In the genomic region with DNA sequence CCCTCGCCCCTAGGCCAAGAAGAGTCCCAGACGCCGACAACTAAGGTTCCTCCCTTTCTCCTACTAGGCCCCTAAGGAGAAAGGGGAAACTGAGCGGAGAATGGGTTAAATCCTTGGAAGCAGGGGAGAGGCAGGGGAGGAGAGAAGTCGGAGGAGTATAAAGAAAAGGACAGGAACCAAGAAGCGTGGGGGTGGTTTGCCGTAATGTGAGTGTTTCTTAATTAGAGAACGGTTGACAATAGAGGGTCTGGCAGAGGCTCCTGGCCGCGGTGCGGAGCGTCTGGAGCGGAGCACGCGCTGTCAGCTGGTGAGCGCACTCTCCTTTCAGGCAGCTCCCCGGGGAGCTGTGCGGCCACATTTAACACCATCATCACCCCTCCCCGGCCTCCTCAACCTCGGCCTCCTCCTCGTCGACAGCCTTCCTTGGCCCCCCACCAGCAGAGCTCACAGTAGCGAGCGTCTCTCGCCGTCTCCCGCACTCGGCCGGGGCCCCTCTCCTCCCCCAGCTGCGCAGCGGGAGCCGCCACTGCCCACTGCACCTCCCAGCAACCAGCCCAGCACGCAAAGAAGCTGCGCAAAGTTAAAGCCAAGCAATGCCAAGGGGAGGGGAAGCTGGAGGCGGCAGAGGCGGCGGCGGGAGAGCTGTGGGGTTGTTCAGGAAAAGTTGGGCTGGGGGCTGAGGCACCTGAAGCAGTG, we compare ENCODE assay signal across 19 cellular contexts. TPM values are rescaled to one million over a fixed set of nuclear protein-coding genes. Genes with fewer than 3 reads are reported as not detected.
DNase-seq lines count a peak whose midpoint lies in the region; TF ChIP-seq lines count a peak whose summit lies in the region.
"Had no signal": no experiment of that assay in that cellular context is flagged by ENCODE, and none has a peak within 500 bp of the region (broad histone marks: within the 10 kb centered on the region; RNA-seq: fewer than 3 reads in every experiment).

No MANE protein-coding gene starts in this region.

- H2AFZ ChIP-seq in neuron (ENCODE audit: low read depth, low read length) = no peak overlapping the region

- DNase-seq in NT2/D1 (ENCODE audit: low read depth, low spot score) (no peak), iPS DF 6.9 (ENCODE audit: low read depth, low spot score) (no peak), esophagus muscularis mucosa (ENCODE audit: extremely low spot score) (no peak), NCI-H146 treated with DMSO at 0.1 percent for 48 hours (lab: John Stamatoyannopoulos, UW; ENCODE audit: unreplicated experiment) (no peak), dermis blood vessel endothelial cell (no peak), esophagus squamous epithelium (lab: John Stamatoyannopoulos, UW) (no peak)
- DNase-seq: activated CD8-positive, alpha-beta T cell treated with anti-CD3 and anti-CD28 coated beads for 36 hours; hypothalamus; midbrain; NCI-H1436; NCI-H446 treated with DMSO at 0.1 percent for 48 hours; PC-3 had no signal

- H3K4me1 ChIP-seq in ES-I3 (ENCODE audit: insufficient read depth, low read length) (peaks cover 16% of the 10 kb centered on the region), NT2/D1 (ENCODE audit: insufficient read depth, insufficient read length) (no peaks in the 10 kb centered on the region), iPS DF 6.9 (ENCODE audit: control insufficient read depth, insufficient read depth, low read length) (peaks cover 2% of the 10 kb centered on the region; the same call in 1 of the 2 replicates), neuron (ENCODE audit: insufficient read depth, low read length) (peaks cover 15% of the 10 kb centered on the region), esophagus muscularis mucosa (peaks cover 7 to 15% (median 10%) of the 10 kb centered on the region in 4 donors), esophagus squamous epithelium (peaks cover 4 to 21% (median 4%) of the 10 kb centered on the region in 3 donors)

- no peaks in the 10 kb centered on the region for H3K36me3 ChIP-seq in ES-I3 (ENCODE audit: insufficient read depth, low read length)
- H3K36me3 ChIP-seq in NT2/D1 (ENCODE audit: insufficient read depth, insufficient read length, low read length) = no peaks in the 10 kb centered on the region
- H3K36me3 ChIP-seq in iPS DF 6.9 (ENCODE audit: control insufficient read depth, insufficient read depth, low read length) = no peaks in the 10 kb centered on the region
- H3K36me3 ChIP-seq in neuron (ENCODE audit: insufficient read depth, low read length) = no peaks in the 10 kb centered on the region
- no peaks in the 10 kb centered on the region for H3K36me3 ChIP-seq in esophagus muscularis mucosa
- no peaks in the 10 kb centered on the region for H3K36me3 ChIP-seq in esophagus squamous epithelium

- H3K27me3 ChIP-seq in NT2/D1 (ENCODE audit: insufficient read depth, insufficient read length) = peaks cover 96% of the 10 kb centered on the region
- H3K27me3 ChIP-seq in iPS DF 6.9 (ENCODE audit: control insufficient read depth, insufficient read depth, low read length) = peaks cover 45% of the 10 kb centered on the region
- H3K27me3 ChIP-seq in neuron (ENCODE audit: insufficient read depth, low read length) = peaks cover 83% of the 10 kb centered on the region
- H3K27me3 ChIP-seq in esophagus muscularis mucosa = peaks cover under 1 to 92% (median 50%) of the 10 kb centered on the region in 4 donors
- peaks cover 8 to 85% (median 34%) of the 10 kb centered on the region in 4 donors for H3K27me3 ChIP-seq in esophagus squamous epithelium

- intact Hi-C loops in esophagus muscularis mucosa (cut with DNase I) = no loop called here
- intact Hi-C loops in esophagus squamous epithelium (cut with DNase I) = no loop called here

- TF ChIP-seq POLR2A in esophagus muscularis mucosa (IDR thresholded peaks at IDR 0.05; ENCODE audit: low read depth) = no peak
- TF ChIP-seq POLR2A in esophagus squamous epithelium (IDR thresholded peaks at IDR 0.05) = no peak

- H3K9ac ChIP-seq in ES-I3 (ENCODE audit: low read depth, low read length) (peak overlapping the region; percentile 60; the same call in 1 of the 2 replicates), NT2/D1 (ENCODE audit: insufficient read length, low read depth) (no peak overlapping the region)

- no CpG with 5 or more reads among the region's 38 CpGs for WGBS in iPS DF 6.9 (ENCODE audit: insufficient coverage, insufficient read length)
- 16% methylated on average over 22 of the region's 38 CpGs for WGBS in esophagus muscularis mucosa
- WGBS in esophagus squamous epithelium, 2 donors = 29 to 33% methylated on average over 18 to 32 of the region's 38 CpGs

- H3K27ac ChIP-seq in iPS DF 6.9 (ENCODE audit: low read length) = no peak overlapping the region
- H3K27ac ChIP-seq in esophagus muscularis mucosa (replicated peaks in 1 of 4) = no peak overlapping the region
- no peak overlapping the region for H3K27ac ChIP-seq in esophagus squamous epithelium

- TF ChIP-seq EP300 in esophagus muscularis mucosa (IDR thresholded peaks at IDR 0.05) = no peak

- TF ChIP-seq CTCF in esophagus muscularis mucosa (IDR thresholded peaks at IDR 0.05) (no peak), esophagus squamous epithelium (IDR thresholded peaks at IDR 0.05) (no peak)

- H3K4me3 ChIP-seq in NT2/D1 (ENCODE audit: insufficient read length, low read depth) (peak overlapping the region; percentile 26), iPS DF 6.9 (ENCODE audit: low read length) (peak overlapping the region; percentile 35; the same call in 1 of the 2 replicates), neuron (ENCODE audit: low read length) (peak overlapping the region; percentile 30), esophagus muscularis mucosa (peak overlapping the region in 2 of 4 donors; percentile 11 to 12), esophagus squamous epithelium (peak overlapping the region in 1 of 4 donors; percentile 19)
- H3K4me3 ChIP-seq: GM12878 had no signal

- H3K9me3 ChIP-seq in ES-I3 (ENCODE audit: control insufficient read depth, insufficient read depth, low read length) (no peaks in the 10 kb centered on the region), NT2/D1 (ENCODE audit: insufficient read depth, low read length) (no peaks in the 10 kb centered on the region), iPS DF 6.9 (ENCODE audit: control insufficient read depth, insufficient read depth, low read length) (no peaks in the 10 kb centered on the region), neuron (ENCODE audit: low read length) (no peaks in the 10 kb centered on the region), esophagus muscularis mucosa (peaks cover 0 to 4% (median 0%) of the 10 kb centered on the region in 4 donors), esophagus squamous epithelium (no peaks in the 10 kb centered on the region)

RNA-seq across cellular contexts. Expression of gene ATOH1, which starts 6.0 kb away (rescaled TPM):
- total RNA-seq in esophagus muscularis mucosa = not detected
- total RNA-seq in dermis blood vessel endothelial cell = not detected in 2 replicates
- total RNA-seq in esophagus squamous epithelium = not detected
- total RNA-seq: activated CD8-positive, alpha-beta T cell treated with anti-CD3 and anti-CD28 coated beads for 36 hours; esophagus mucosa; GM12878; LHCN-M2; PC-3; posterior vena cava; subcutaneous adipose tissue had no signal
